ENCODE assay signal across 8 cellular contexts in the genomic region with DNA sequence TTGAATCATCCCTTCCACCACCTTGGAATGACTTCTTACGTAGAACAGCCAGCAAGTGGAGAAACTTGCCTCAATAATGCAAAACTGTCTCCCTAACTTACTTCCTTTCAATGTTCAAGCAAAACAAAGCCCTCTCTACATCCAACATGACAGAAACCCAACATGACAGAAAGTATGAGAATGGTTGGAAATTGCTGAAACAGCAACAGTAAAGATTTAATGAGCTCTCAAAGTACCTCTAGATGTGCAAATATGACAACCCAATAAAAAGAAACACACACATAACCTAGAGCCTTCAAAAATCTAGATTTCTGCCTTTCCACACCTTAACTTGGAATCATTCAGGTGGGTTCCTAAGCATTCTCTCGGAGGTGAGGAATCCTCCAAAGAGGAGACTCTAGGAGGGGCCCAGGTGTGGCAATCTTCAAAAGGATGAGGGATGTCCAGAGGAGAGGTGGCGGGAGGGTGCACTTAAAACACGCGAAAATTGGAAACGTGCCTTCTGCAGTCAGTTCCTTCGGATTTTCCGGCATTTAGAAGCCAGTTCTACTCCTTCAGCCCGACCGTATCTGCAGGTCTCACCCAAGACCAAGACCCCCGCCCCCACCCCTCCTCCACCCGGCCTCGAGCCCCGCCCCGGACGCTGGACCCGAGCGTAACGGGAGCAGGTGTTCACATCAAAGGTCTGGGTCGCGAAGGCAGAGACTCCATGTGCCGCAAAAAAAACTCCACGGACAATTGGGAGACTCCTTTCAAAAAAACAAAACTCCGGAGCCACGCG.
DNase-seq lines count a peak whose midpoint lies in the region; ATAC-seq and TF ChIP-seq lines count a peak whose summit lies in the region.

No MANE protein-coding gene starts in this region.

- H3K4me3 ChIP-seq in RWPE2 (ENCODE audit: severe bottlenecking) (peak overlapping the region; percentile 42), iPS-11a (ENCODE audit: low read depth, low read length) (peak overlapping the region; percentile 82)

- H3K36me3 ChIP-seq in ES-I3 (ENCODE audit: insufficient read depth, low read length) (no peaks in the 10 kb centered on the region), RWPE2 (ENCODE audit: low read depth) (no peaks in the 10 kb centered on the region; the same call in 1 of the 2 replicates)

- H3K27ac ChIP-seq in RWPE2 (ENCODE audit: poor library complexity, severe bottlenecking) (peak overlapping the region; percentile 78), substantia nigra (ENCODE audit: low read depth, low read length, poor library complexity, severe bottlenecking) (peak overlapping the region; percentile 68)

- no peaks in the 10 kb centered on the region for H3K27me3 ChIP-seq in RWPE2 (ENCODE audit: insufficient read depth, poor library complexity, severe bottlenecking)

- no peaks in the 10 kb centered on the region for H3K9me3 ChIP-seq in ES-I3 (ENCODE audit: control insufficient read depth, insufficient read depth, low read length)
- H3K9me3 ChIP-seq in RWPE2 (ENCODE audit: severe bottlenecking): no peaks in the 10 kb centered on the region

- H3K4me1 ChIP-seq in ES-I3 (ENCODE audit: insufficient read depth, low read length) (peaks cover 9% of the 10 kb centered on the region), RWPE2 (ENCODE audit: insufficient read depth, poor library complexity, severe bottlenecking) (peaks cover 12% of the 10 kb centered on the region)

- DNase-seq in RWPE2 (ENCODE audit: low spot score): no peak
- DNase-seq in substantia nigra (lab: John Stamatoyannopoulos, UW): peak in 1 of 49 donors; percentile 49
- no peak for DNase-seq in activated CD4-positive, alpha-beta T cell treated with anti-CD3 and anti-CD28 coated beads, Interleukin-2, amount 50 U/mL, for 1 hour
- no peak for DNase-seq in stimulated activated naive CD8-positive, alpha-beta T cell treated with anti-CD3 and anti-CD28 coated beads, Interleukin-15, Interleukin-2, amounts not matched to agents 100 U/mL and 50 U/mL, for 24 hours

- peak overlapping the region; percentile 78 for H3K9ac ChIP-seq in ES-I3 (ENCODE audit: low read depth, low read length)

- TF ChIP-seq CTCF in RWPE2 (IDR thresholded peaks at IDR 0.05; ENCODE audit: poor library complexity, severe bottlenecking): no peak

- ATAC-seq in HG02884 (IDR thresholded peaks at IDR 0.05; ENCODE audit: unreplicated experiment): peak; percentile 1
- ATAC-seq in RWPE2 (ENCODE audit: low read depth): no peak
- no peak for ATAC-seq in stimulated activated naive CD8-positive, alpha-beta T cell treated with anti-CD3 and anti-CD28 coated beads, Interleukin-15, Interleukin-2, amounts not matched to agents 100 U/mL and 50 U/mL, for 24 hours
- ATAC-seq in GM19023 (IDR thresholded peaks at IDR 0.05; ENCODE audit: unreplicated experiment): no peak
